Comparison of ENCODE assay signal across 25 cellular contexts in genomic region chr15:70179309-70179892, GRCh38.
DNase-seq lines count a peak whose midpoint lies in the region; ATAC-seq and TF ChIP-seq lines count a peak whose summit lies in the region.
"Had no signal": no experiment of that assay in that cellular context is flagged by ENCODE, and none has a peak within 500 bp of the region (broad histone marks: within the 10 kb centered on the region; RNA-seq: fewer than 3 reads in every experiment).

No MANE protein-coding gene starts in this region.

- TF ChIP-seq RAD21 in Ishikawa (IDR thresholded peaks at IDR 0.05; ENCODE audit: low read depth) = no peak

- 94 to 95% methylated on average over 1 of the region's 1 CpG for WGBS in heart right ventricle, 2 donors
- 93 to 96% methylated on average over 1 of the region's 1 CpG for WGBS in sigmoid colon, 2 donors

- TF ChIP-seq POLR2A in sigmoid colon (IDR thresholded peaks at IDR 0.05) = no peak

- TF ChIP-seq EP300 in Ishikawa (IDR thresholded peaks at IDR 0.05; ENCODE audit: borderline replicate concordance) = peak; percentile 13; the same call in 1 of the 2 replicates
- TF ChIP-seq EP300 in sigmoid colon (IDR thresholded peaks at IDR 0.05) = no peak

- TF ChIP-seq CTCF in heart right ventricle (IDR thresholded peaks at IDR 0.05) (no peak), fibroblast of the aortic adventitia (IDR thresholded peaks at IDR 0.05; ENCODE audit: insufficient read depth, low read length) (no peak), sigmoid colon (IDR thresholded peaks at IDR 0.05) (no peak)

- no peak overlapping the region for H3K27ac ChIP-seq in heart right ventricle
- no peak overlapping the region for H3K27ac ChIP-seq in sigmoid colon
- H3K27ac ChIP-seq in SJCRH30 = no peak overlapping the region
- H3K27ac ChIP-seq: A549; BLaER1 treated with 17β-estradiol and CSF1 and Interleukin-3, amounts not matched to agents 10 nM and 100 nM; GM23248 had no signal

- intact Hi-C loops in cardiac septum (cut with DNase I) = no loop called here
- intact Hi-C loops in heart right ventricle (cut with DNase I) = no loop called here
- intact Hi-C loops in sigmoid colon (cut with DNase I) = no loop called here

- DNase-seq in cardiac septum (ENCODE audit: low spot score) (peak; percentile 27), heart right ventricle (no peak), fibroblast of the aortic adventitia (ENCODE audit: low read depth) (peak; percentile 35), sigmoid colon (peak; percentile 21), SW480 (ENCODE audit: low spot score) (no peak), nucleus accumbens (lab: John Stamatoyannopoulos, UW) (no peak), SJCRH30 (no peak)
- DNase-seq: 8988T; ACHN; AML-193; BE2C; CD4-positive, alpha-beta T cell; CD8-positive, alpha-beta memory T cell; DMS 273 treated with DMSO at 0.1 percent for 48 hours; DMS79; EL; GDM1; GM23248; H9; HFFc6 had no signal

- H3K27me3 ChIP-seq in heart right ventricle (peaks cover 0 to 12% (median 2%) of the 10 kb centered on the region in 7 donors), sigmoid colon (no peaks in the 10 kb centered on the region), SJCRH30 (peaks cover 4% of the 10 kb centered on the region; the same call in 1 of the 2 replicates)
- H3K27me3 ChIP-seq: BE2C; BLaER1 treated with 17β-estradiol and CSF1 and Interleukin-3, amounts not matched to agents 10 nM and 100 nM had no signal

- H3K9me3 ChIP-seq in heart right ventricle = no peaks in the 10 kb centered on the region
- no peaks in the 10 kb centered on the region for H3K9me3 ChIP-seq in sigmoid colon
- no peaks in the 10 kb centered on the region for H3K9me3 ChIP-seq in SJCRH30 (replicated peaks)
- H3K9me3 ChIP-seq: A549; BE2C; BLaER1 treated with 17β-estradiol and CSF1 and Interleukin-3, amounts not matched to agents 10 nM and 100 nM had no signal

- H3K4me1 ChIP-seq in heart right ventricle (peaks cover 0 to 5% (median 0%) of the 10 kb centered on the region in 9 donors), sigmoid colon (peaks cover 0 to 3% (median 0%) of the 10 kb centered on the region in 4 donors), SJCRH30 (no peaks in the 10 kb centered on the region)
- H3K4me1 ChIP-seq: A549 had no signal

- no peak for ATAC-seq in heart right ventricle
- ATAC-seq: GM12878, HCT116 had no signal

- no peak overlapping the region for H3K4me3 ChIP-seq in heart right ventricle
- no peak overlapping the region for H3K4me3 ChIP-seq in fibroblast of the aortic adventitia (ENCODE audit: low read depth, low read length)
- H3K4me3 ChIP-seq in sigmoid colon = no peak overlapping the region
- H3K4me3 ChIP-seq in SJCRH30 = no peak overlapping the region
- H3K4me3 ChIP-seq: A549; BLaER1 treated with 17β-estradiol and CSF1 and Interleukin-3, amounts not matched to agents 10 nM and 100 nM; GM12878; GM23248 had no signal

- H3K36me3 ChIP-seq in heart right ventricle = no peaks in the 10 kb centered on the region
- no peaks in the 10 kb centered on the region for H3K36me3 ChIP-seq in sigmoid colon
- no peaks in the 10 kb centered on the region for H3K36me3 ChIP-seq in SJCRH30
- H3K36me3 ChIP-seq: BE2C; BLaER1 treated with 17β-estradiol and CSF1 and Interleukin-3, amounts not matched to agents 10 nM and 100 nM had no signal

TF ChIP-seq in Ishikawa, 13 proteins besides CTCF, POLR2A, EP300 and RAD21:
- TF ChIP-seq TEAD4 (IDR thresholded peaks at IDR 0.05) (0 out of 2 replicates have a peak, but pooled peaks have one; percentile 26), NFIC (IDR thresholded peaks at IDR 0.05) (peak; percentile 75), CEBPB (IDR thresholded peaks at IDR 0.05) (peak; percentile 36; the same call in 1 of the 2 replicates), USF1 (IDR thresholded peaks at IDR 0.05) (no peak), YY1 (IDR thresholded peaks at IDR 0.05; ENCODE audit: low read depth) (no peak)

Comparison
In these comparisons a context has a peak if more than half of its experiments do, and no peak if none do; other contexts are left out.
1. DNase-seq: peak in cardiac septum (single experiment), fibroblast of the aortic adventitia (single experiment) and sigmoid colon (single experiment); none in heart right ventricle (0 of 2), SW480 (single experiment), nucleus accumbens (0 of 56) and SJCRH30 (0 of 2).